Comparison of ENCODE assay signal across 8 cellular contexts in the genomic region with DNA sequence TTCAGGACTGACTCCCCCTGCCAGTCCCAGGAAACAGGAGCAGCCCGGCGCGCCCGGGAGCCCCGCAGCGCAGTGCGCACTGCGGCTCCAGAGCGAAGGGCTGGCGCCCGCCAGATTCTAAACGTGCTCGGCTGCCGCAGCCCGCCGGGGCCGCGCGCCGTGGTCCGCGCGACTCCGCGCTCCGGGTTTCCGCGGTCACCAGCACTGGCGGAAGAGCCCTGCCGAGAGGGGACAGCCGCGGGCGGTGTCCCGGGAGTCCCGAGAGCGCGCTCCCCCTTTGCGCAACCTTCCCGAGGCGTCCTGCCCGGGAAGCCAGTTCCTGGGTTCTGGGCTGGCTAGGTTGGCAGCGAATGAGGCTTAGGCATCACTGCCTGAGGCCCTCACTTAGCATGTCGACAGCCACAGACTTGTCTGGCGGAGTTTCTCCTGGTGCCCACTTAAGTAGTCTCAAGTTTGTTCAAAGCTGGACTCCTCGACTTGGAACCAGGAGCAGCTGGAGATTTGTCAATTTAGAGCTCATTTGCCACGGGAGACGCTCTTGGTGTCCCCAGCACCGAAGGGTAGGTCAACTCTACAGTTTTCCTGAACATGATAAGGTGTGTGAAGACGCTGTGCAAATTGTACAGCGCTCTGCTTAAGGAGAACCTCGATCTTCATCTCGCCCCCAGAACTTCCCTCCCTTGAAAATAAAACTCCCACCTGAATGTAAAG. TPM values are rescaled to one million over a fixed set of nuclear protein-coding genes. Genes with fewer than 3 reads are reported as not detected.
A peak's percentile ranks its signal among the peaks of the same experiment; 100 is the strongest.
DNase-seq lines count a peak whose midpoint lies in the region; ATAC-seq and TF ChIP-seq lines count a peak whose summit lies in the region.

No MANE protein-coding gene starts in this region.

- H3K36me3 Mint-ChIP-seq in HFFc6 (ENCODE audit: low read depth) = no peaks in the 10 kb centered on the region

- H3K36me3 ChIP-seq in ES-I3 (ENCODE audit: insufficient read depth, low read length) = no peaks in the 10 kb centered on the region
- no peaks in the 10 kb centered on the region for H3K36me3 ChIP-seq in ectodermal cell (ENCODE audit: control insufficient read depth, insufficient read depth, low read length)
- no peaks in the 10 kb centered on the region for H3K36me3 ChIP-seq in lower lobe of right lung
- no peaks in the 10 kb centered on the region for H3K36me3 ChIP-seq in vagina

- H3K9me3 ChIP-seq in ES-I3 (ENCODE audit: control insufficient read depth, insufficient read depth, low read length) (no peaks in the 10 kb centered on the region), ectodermal cell (ENCODE audit: control insufficient read depth, low read length) (no peaks in the 10 kb centered on the region), lower lobe of right lung (no peaks in the 10 kb centered on the region), vagina (no peaks in the 10 kb centered on the region)

- H3K4me3 ChIP-seq in ectodermal cell (ENCODE audit: insufficient read depth, low read depth, low read length) (peak overlapping the region; percentile 60), lower lobe of right lung (peak overlapping the region; percentile 56), vagina (peak overlapping the region; percentile 54 to 59)

- peaks cover 15% of the 10 kb centered on the region for H3K4me1 Mint-ChIP-seq in HFFc6 (ENCODE audit: low read depth)

- H3K4me1 ChIP-seq in ES-I3 (ENCODE audit: insufficient read depth, low read length) = peaks cover 6% of the 10 kb centered on the region
- H3K4me1 ChIP-seq in ectodermal cell (ENCODE audit: control insufficient read depth, insufficient read depth, low read length) = no peaks in the 10 kb centered on the region
- peaks cover 5% of the 10 kb centered on the region for H3K4me1 ChIP-seq in lower lobe of right lung
- peaks cover 12% of the 10 kb centered on the region for H3K4me1 ChIP-seq in vagina

- 2% methylated on average over 51 to 52 of the region's 52 CpGs for WGBS in ectodermal cell, 2 experiments

- no peak for TF ChIP-seq POLR2A in vagina (IDR thresholded peaks at IDR 0.05)

- peak overlapping the region; percentile 33 for H3K4me3 Mint-ChIP-seq in HFFc6

- peaks cover 26% of the 10 kb centered on the region for H3K27me3 Mint-ChIP-seq in HFFc6 (ENCODE audit: insufficient read depth)

- no peak overlapping the region for H3K27ac ChIP-seq in ectodermal cell (ENCODE audit: insufficient read depth, low read depth, low read length, poor library complexity, severe bottlenecking)
- H3K27ac ChIP-seq in lower lobe of right lung = peak overlapping the region; percentile 61
- peak overlapping the region; percentile 77 for H3K27ac ChIP-seq in vagina

- no peak for TF ChIP-seq CTCF in HFFc6 (IDR thresholded peaks at IDR 0.05)
- TF ChIP-seq CTCF in lower lobe of right lung (IDR thresholded peaks at IDR 0.05) = no peak
- no peak for TF ChIP-seq CTCF in vagina (IDR thresholded peaks at IDR 0.05)

- intact Hi-C loops in lower lobe of right lung (cut with DNase I) = no loop called here
- intact Hi-C loops in vagina (cut with DNase I) = no loop called here

- no peak overlapping the region for H3K27ac Mint-ChIP-seq in HFFc6

- H3K9ac ChIP-seq in ES-I3 (ENCODE audit: low read depth, low read length) = peak overlapping the region; percentile 81

- H3K9me3 Mint-ChIP-seq in HFFc6 = no peaks in the 10 kb centered on the region

- DNase-seq in HFFc6 = no peak
- DNase-seq in NCI-H510A treated with DMSO at 0.1 percent for 48 hours (lab: John Stamatoyannopoulos, UW) = peak; percentile 66
- DNase-seq in lower lobe of right lung = peak; percentile 72
- DNase-seq in vagina (ENCODE audit: extremely low spot score in 2 of 2) = no peak
- DNase-seq in NCI-H128 (lab: John Stamatoyannopoulos, UW; ENCODE audit: unreplicated experiment) = no peak
- DNase-seq in globus pallidus (ENCODE audit: low spot score) = no peak

- H3K27me3 ChIP-seq in ectodermal cell (ENCODE audit: control insufficient read depth, insufficient read depth, low read length, poor library complexity, severe bottlenecking) = peaks cover 43% of the 10 kb centered on the region
- H3K27me3 ChIP-seq in lower lobe of right lung (ENCODE audit: low read depth) = peaks cover 65% of the 10 kb centered on the region
- no peaks in the 10 kb centered on the region for H3K27me3 ChIP-seq in vagina

- ATAC-seq in lower lobe of right lung = peak; percentile 85 to 94

RNA-seq across cellular contexts. Expression of gene VSNL1, which starts 1.5 kb away (rescaled TPM):
- not detected for total RNA-seq in HFFc6 (2021; fragmentation: NEBNext Ultra II Directional; extraction: Animal tissue kit (Norgen Biotek cat#: 25700))
- 63.0 TPM for polyA plus RNA-seq in ectodermal cell (2013, experiment 1 of 4)
- polyA plus RNA-seq in ectodermal cell (2013, experiment 2 of 4) = 98.1 TPM
- 57.3 TPM for polyA plus RNA-seq in ectodermal cell (2013, experiment 3 of 4)
- polyA plus RNA-seq in ectodermal cell (2013, experiment 4 of 4) = 70.7 TPM
- 1.6 TPM for total RNA-seq in lower lobe of right lung
- 19.2 TPM for total RNA-seq in vagina

RNA-seq across cellular contexts. Expression of gene RAD51AP2, which starts 20.8 kb away (rescaled TPM):
- not detected for total RNA-seq in HFFc6 (2021; fragmentation: NEBNext Ultra II Directional; extraction: Animal tissue kit (Norgen Biotek cat#: 25700))
- polyA plus RNA-seq in ectodermal cell (2013, experiment 1 of 4) = 0.37 TPM
- 0.39 TPM for polyA plus RNA-seq in ectodermal cell (2013, experiment 2 of 4)
- 0.32 TPM for polyA plus RNA-seq in ectodermal cell (2013, experiment 3 of 4)
- 0.24 TPM for polyA plus RNA-seq in ectodermal cell (2013, experiment 4 of 4)
- total RNA-seq in lower lobe of right lung (not detected), vagina (0.25 TPM)

Comparison
In these comparisons a context has a peak if more than half of its experiments do, and no peak if none do; other contexts are left out.
1. DNase-seq: peak in NCI-H510A treated with DMSO at 0.1 percent for 48 hours (single experiment) and lower lobe of right lung (single experiment); none in HFFc6 (single experiment), vagina (0 of 2), NCI-H128 (single experiment) and globus pallidus (single experiment).
2. Peak in every context shown above with its lines, with median percentiles within 50 percentile points of each other: H3K4me3 ChIP-seq.